In genomic region chr10:79168231-79168630, GRCh38 we compare ENCODE assay signal across 21 cellular contexts.
"Had no signal": no experiment of that assay in that cellular context is flagged by ENCODE, and none has a peak within 500 bp of the region (broad histone marks: within the 10 kb centered on the region; RNA-seq: fewer than 3 reads in every experiment).

No MANE protein-coding gene starts in this region.

- H3K4me1 Mint-ChIP-seq: activated CD4-positive, alpha-beta T cell treated with anti-CD3 and anti-CD28 coated beads for 36 hours; activated CD8-positive, alpha-beta memory T cell treated with anti-CD3 and anti-CD28 coated beads, Interleukin-2, amount 10 ng/mL, durations not matched to agents 7 days and 5 days; central memory CD8-positive, alpha-beta T cell; immature natural killer cell had no signal

- H3K9me3 ChIP-seq: tibial nerve had no signal

- H3K27me3 ChIP-seq: foreskin keratinocyte, tibial nerve had no signal

- H3K4me3 Mint-ChIP-seq: activated CD4-positive, alpha-beta memory T cell treated with anti-CD3 and anti-CD28 coated beads for 36 hours; activated CD4-positive, alpha-beta T cell treated with anti-CD3 and anti-CD28 coated beads for 36 hours; activated CD8-positive, alpha-beta memory T cell treated with anti-CD3 and anti-CD28 coated beads, Interleukin-2, amount 10 ng/mL, durations not matched to agents 7 days and 5 days; central memory CD8-positive, alpha-beta T cell; dendritic cell treated with granulocyte-macrophage colony-stimulating factor and Interleukin-4, amounts not matched to agents 40 ng/mL and 50 ng/mL, for 4 days; immature natural killer cell had no signal

- H3K9me3 Mint-ChIP-seq: activated CD4-positive, alpha-beta memory T cell treated with anti-CD3 and anti-CD28 coated beads for 36 hours; activated naive CD4-positive, alpha-beta T cell treated with anti-CD3 and anti-CD28 coated beads, Interleukin-2, amount 50 U/mL, for 72 hours; central memory CD8-positive, alpha-beta T cell; dendritic cell treated with granulocyte-macrophage colony-stimulating factor and Interleukin-4, amounts not matched to agents 40 ng/mL and 50 ng/mL, for 4 days; immature natural killer cell had no signal

- DNase-seq: activated CD4-positive, alpha-beta memory T cell treated with anti-CD3 and anti-CD28 coated beads for 36 hours; activated CD4-positive, alpha-beta T cell treated with anti-CD3 and anti-CD28 coated beads for 36 hours; activated CD8-positive, alpha-beta memory T cell treated with anti-CD3 and anti-CD28 coated beads, Interleukin-2, amount 10 ng/mL, durations not matched to agents 7 days and 5 days; activated effector memory CD4-positive, alpha-beta T cell treated with Interleukin-2 at 50 U/mL for 16 hours; activated T-cell treated with anti-CD3 and anti-CD28 coated beads, Interleukin-2, amount 50 U/mL, for 1 hour; effector memory CD4-positive, alpha-beta T cell; foreskin keratinocyte; immature natural killer cell; retina; stimulated activated CD4-positive, alpha-beta T cell treated with anti-CD3 and anti-CD28 coated beads, Interleukin-15, amount 100 ng/mL, for 24 hours; stimulated activated CD4-positive, alpha-beta T cell treated with anti-CD3 and anti-CD28 coated beads, Interleukin-4, amount 100 ng/mL, for 1 hour; stimulated activated naive CD4-positive, alpha-beta T cell treated with Interleukin-2 at 50 U/mL for 16 hours; substantia nigra; T-helper 1 cell; WERI-Rb-1 had no signal

- H3K27ac Mint-ChIP-seq: activated CD4-positive, alpha-beta memory T cell treated with anti-CD3 and anti-CD28 coated beads for 36 hours; activated CD4-positive, alpha-beta T cell treated with anti-CD3 and anti-CD28 coated beads for 36 hours; activated CD8-positive, alpha-beta memory T cell treated with anti-CD3 and anti-CD28 coated beads, Interleukin-2, amount 10 ng/mL, durations not matched to agents 7 days and 5 days; activated naive CD4-positive, alpha-beta T cell treated with anti-CD3 and anti-CD28 coated beads, Interleukin-2, amount 50 U/mL, for 72 hours; dendritic cell treated with granulocyte-macrophage colony-stimulating factor and Interleukin-4, amounts not matched to agents 40 ng/mL and 50 ng/mL, for 4 days; immature natural killer cell had no signal

- H3K4me1 ChIP-seq: foreskin keratinocyte had no signal

- H3K4me3 ChIP-seq: skin epidermis, tibial nerve had no signal

- H3K27me3 Mint-ChIP-seq: activated CD4-positive, alpha-beta memory T cell treated with anti-CD3 and anti-CD28 coated beads for 36 hours; activated CD4-positive, alpha-beta T cell treated with anti-CD3 and anti-CD28 coated beads for 36 hours; activated CD8-positive, alpha-beta memory T cell treated with anti-CD3 and anti-CD28 coated beads, Interleukin-2, amount 10 ng/mL, durations not matched to agents 7 days and 5 days; central memory CD8-positive, alpha-beta T cell; dendritic cell treated with granulocyte-macrophage colony-stimulating factor and Interleukin-4, amounts not matched to agents 40 ng/mL and 50 ng/mL, for 4 days had no signal

- H3K27ac ChIP-seq: foreskin keratinocyte, skin epidermis, WERI-Rb-1 had no signal

- H3K36me3 Mint-ChIP-seq: activated CD4-positive, alpha-beta memory T cell treated with anti-CD3 and anti-CD28 coated beads for 36 hours; activated CD8-positive, alpha-beta memory T cell treated with anti-CD3 and anti-CD28 coated beads, Interleukin-2, amount 10 ng/mL, durations not matched to agents 7 days and 5 days; activated naive CD4-positive, alpha-beta T cell treated with anti-CD3 and anti-CD28 coated beads, Interleukin-2, amount 50 U/mL, for 72 hours had no signal

- ATAC-seq: activated CD4-positive, alpha-beta T cell treated with anti-CD3 and anti-CD28 coated beads for 36 hours; activated CD8-positive, alpha-beta memory T cell treated with anti-CD3 and anti-CD28 coated beads, Interleukin-2, amount 10 ng/mL, durations not matched to agents 7 days and 5 days; activated naive CD4-positive, alpha-beta T cell treated with anti-CD3 and anti-CD28 coated beads, Interleukin-2, amount 50 U/mL, for 72 hours; foreskin keratinocyte; SK-N-SH treated with all-trans-retinoic acid at 6 μM for 48 hours had no signal
